ENCODE assay signal across 22 cellular contexts in genomic region chr2:236047886-236048540, GRCh38.
A peak's percentile ranks its signal among the peaks of the same experiment; 100 is the strongest.
DNase-seq lines count a peak whose midpoint lies in the region; ATAC-seq, FAIRE-seq and TF ChIP-seq lines count a peak whose summit lies in the region.
"Had no signal": no experiment of that assay in that cellular context is flagged by ENCODE, and none has a peak within 500 bp of the region (broad histone marks: within the 10 kb centered on the region; RNA-seq: fewer than 3 reads in every experiment).

No MANE protein-coding gene starts in this region.

- FAIRE-seq in HepG2 (lab: Jason Lieb, UNC): no peak
- FAIRE-seq: endothelial cell of umbilical vein had no signal

- H3K27ac ChIP-seq in HepG2 (ENCODE audit: extremely low read length, insufficient read depth, low read length): no peak overlapping the region
- H3K27ac ChIP-seq: cardiac muscle cell, heart right ventricle, KMS-11 had no signal

- TF ChIP-seq RAD21 in HepG2 (CRISPR knock-in tag; IDR thresholded peaks at IDR 0.05): no peak

- TF ChIP-seq POLR2A in HepG2 (IDR thresholded peaks at IDR 0.05; ENCODE audit: insufficient read depth in 1 of 2, low read depth in 2 of 2, low read length in 2 of 2): no peak

- intact Hi-C loops in HepG2 (cut with micrococcal nuclease; ENCODE audit: unreplicated experiment): no loop called here

- ATAC-seq in HepG2: no peak
- no peak for ATAC-seq in naive thymus-derived CD8-positive, alpha-beta T cell
- ATAC-seq: activated CD4-positive, CD25-positive, alpha-beta regulatory T cell treated with anti-CD3 and anti-CD28 coated beads, Interleukin-2, amount 50 U/mL, for 24 hours; activated CD8-positive, alpha-beta T cell treated with anti-CD3 and anti-CD28 coated beads, Interleukin-2, amount 10 ng/mL, durations not matched to agents 7 days and 5 days; heart right ventricle; Right ventricle myocardium inferior had no signal

- H2AFZ ChIP-seq in HepG2 (ENCODE audit: low read length): no peak overlapping the region

- H4K20me1 ChIP-seq in HepG2 (ENCODE audit: insufficient read depth, low read length): no peaks in the 10 kb centered on the region; the same call in 1 of the 2 replicates

- CTCF ChIA-PET in HepG2 (lab: Yijun Ruan, JAX; ENCODE audit: low intra/inter-chr PET ratio, low total read pairs): no interaction called here

- H3K27me3 Mint-ChIP-seq in naive thymus-derived CD8-positive, alpha-beta T cell: peaks cover 2 to 26% (median 4%) of the 10 kb centered on the region in 5 donors

- H3K36me3 ChIP-seq in HepG2 (replicated peaks in 1 of 2; ENCODE audit: control insufficient read depth in 1 of 2, insufficient read depth in 2 of 2, low read length in 2 of 2): peaks cover 9 to 28% of the 10 kb centered on the region in 2 experiments

- no peaks in the 10 kb centered on the region for H3K79me2 ChIP-seq in HepG2 (ENCODE audit: insufficient read depth, low read length)

- WGBS in HepG2 (ENCODE audit: low lambda C conversion rate): 82% methylated on average over 10 of the region's 10 CpGs

- no peak overlapping the region for H3K4me3 ChIP-seq in HepG2 (replicated peaks in 1 of 3; ENCODE audit: insufficient read depth in 1 of 3, low read depth in 2 of 3, low read length in 3 of 3)
- H3K4me3 ChIP-seq: cardiac muscle cell, heart right ventricle had no signal

- no peak overlapping the region for H3K4me2 ChIP-seq in HepG2 (ENCODE audit: low read depth, low read length)
- H3K4me2 ChIP-seq: KMS-11 had no signal

- peak; percentile 45 for DNase-seq in COLO668 (lab: John Stamatoyannopoulos, UW; ENCODE audit: unreplicated experiment)
- peak; percentile 26 for DNase-seq in HuH-7.5 (ENCODE audit: low spot score)
- peak; percentile 1 for DNase-seq in SW480 (ENCODE audit: low spot score)
- peak; percentile 47 for DNase-seq in HepG2 (ENCODE audit: low spot score)
- DNase-seq in GDM1 (lab: John Stamatoyannopoulos, UW): no peak
- DNase-seq in retina: no peak
- DNase-seq in naive thymus-derived CD8-positive, alpha-beta T cell: no peak
- DNase-seq in activated CD4-positive, alpha-beta T cell treated with anti-CD3 and anti-CD28 coated beads, Interleukin-2, amount 50 U/mL, for 48 hours: no peak
- DNase-seq: activated CD8-positive, alpha-beta T cell treated with anti-CD3 and anti-CD28 coated beads, Interleukin-2, amount 10 ng/mL, durations not matched to agents 7 days and 5 days; activated naive CD4-positive, alpha-beta T cell; activated T-cell treated with anti-CD3 and anti-CD28 coated beads, Interleukin-2, amount 50 U/mL, for 1 hour; dermis blood vessel endothelial cell; heart right ventricle; immature natural killer cell; NCI-H2081 treated with DMSO at 0.1 percent for 48 hours; SW 1271 had no signal

- peaks cover 0 to 4% (median 0%) of the 10 kb centered on the region in 9 donors for H3K9me3 Mint-ChIP-seq in naive thymus-derived CD8-positive, alpha-beta T cell
- H3K9me3 Mint-ChIP-seq: immature natural killer cell, neural crest cell had no signal

- H3K27ac Mint-ChIP-seq in naive thymus-derived CD8-positive, alpha-beta T cell: no peak overlapping the region
- H3K27ac Mint-ChIP-seq: activated CD8-positive, alpha-beta T cell treated with anti-CD3 and anti-CD28 coated beads, Interleukin-2, amount 10 ng/mL, durations not matched to agents 7 days and 5 days had no signal

- H3K4me1 ChIP-seq in HepG2 (ENCODE audit: insufficient read depth, low read length): no peaks in the 10 kb centered on the region
- H3K4me1 ChIP-seq: heart right ventricle had no signal

- H3K36me3 Mint-ChIP-seq in naive thymus-derived CD8-positive, alpha-beta T cell: no peaks in the 10 kb centered on the region

- TF ChIP-seq CTCF in HepG2 (CRISPR knock-in tag; IDR thresholded peaks at IDR 0.05): no peak

- no peaks in the 10 kb centered on the region for H3K9me3 ChIP-seq in HepG2 (ENCODE audit: low read length)
- H3K9me3 ChIP-seq: heart right ventricle had no signal

- TF ChIP-seq EP300 in HepG2 (IDR thresholded peaks at IDR 0.05; ENCODE audit: low read depth in 2 of 2, low read length in 2 of 2) (no peak), HepG2 (CRISPR knock-in tag; IDR thresholded peaks at IDR 0.05; ENCODE audit: borderline replicate concordance) (no peak)

- H3K27me3 ChIP-seq in HepG2 (ENCODE audit: control insufficient read depth in 1 of 2, insufficient read depth in 2 of 2, low read length in 2 of 2): no peaks in the 10 kb centered on the region
- H3K27me3 ChIP-seq: cardiac muscle cell, heart right ventricle had no signal

- POLR2A ChIA-PET in HepG2 (lab: Yijun Ruan, JAX): no interaction called here
- POLR2A ChIA-PET in naive thymus-derived CD8-positive, alpha-beta T cell (lab: Charles Lee): no interaction called here

- H3K9ac ChIP-seq in HepG2 (ENCODE audit: insufficient read depth, low read depth, low read length): no peak overlapping the region
- H3K9ac ChIP-seq: KMS-11 had no signal

- H3K4me3 Mint-ChIP-seq in naive thymus-derived CD8-positive, alpha-beta T cell: no peak overlapping the region
- H3K4me3 Mint-ChIP-seq: activated CD8-positive, alpha-beta T cell treated with anti-CD3 and anti-CD28 coated beads, Interleukin-2, amount 10 ng/mL, durations not matched to agents 7 days and 5 days; immature natural killer cell; neural crest cell had no signal

- in situ Hi-C loops in HepG2 (cut with HindIII; ENCODE audit: extremely low pct_ligation_motif_present, low pct_unique_long_range_greater_than_20kb): no loop called here

- peaks cover 0 to 3% (median under 1%) of the 10 kb centered on the region in 4 donors for H3K4me1 Mint-ChIP-seq in naive thymus-derived CD8-positive, alpha-beta T cell

- BruUV-seq in HepG2 (replicated peaks; lab: Mats Ljungman, UMichigan): no TSS peak

TF ChIP-seq in HepG2, 621 proteins besides CTCF, POLR2A, EP300 and RAD21 (continues in another document):
- TF ChIP-seq, protein P1, sequence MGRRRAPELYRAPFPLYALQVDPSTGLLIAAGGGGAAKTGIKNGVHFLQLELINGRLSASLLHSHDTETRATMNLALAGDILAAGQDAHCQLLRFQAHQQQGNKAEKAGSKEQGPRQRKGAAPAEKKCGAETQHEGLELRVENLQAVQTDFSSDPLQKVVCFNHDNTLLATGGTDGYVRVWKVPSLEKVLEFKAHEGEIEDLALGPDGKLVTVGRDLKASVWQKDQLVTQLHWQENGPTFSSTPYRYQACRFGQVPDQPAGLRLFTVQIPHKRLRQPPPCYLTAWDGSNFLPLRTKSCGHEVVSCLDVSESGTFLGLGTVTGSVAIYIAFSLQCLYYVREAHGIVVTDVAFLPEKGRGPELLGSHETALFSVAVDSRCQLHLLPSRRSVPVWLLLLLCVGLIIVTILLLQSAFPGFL (CRISPR knock-in tag; IDR thresholded peaks at IDR 0.05): no peak
- no peak for TF ChIP-seq HMGA1 (CRISPR knock-in tag; conservative IDR thresholded peaks at IDR 0.05)
- no peak for TF ChIP-seq DPF2 (CRISPR knock-in tag; IDR thresholded peaks at IDR 0.05; ENCODE audit: borderline replicate concordance, low read depth)
- TF ChIP-seq ZNF24 (IDR thresholded peaks at IDR 0.05): no peak
- TF ChIP-seq, protein P2, sequence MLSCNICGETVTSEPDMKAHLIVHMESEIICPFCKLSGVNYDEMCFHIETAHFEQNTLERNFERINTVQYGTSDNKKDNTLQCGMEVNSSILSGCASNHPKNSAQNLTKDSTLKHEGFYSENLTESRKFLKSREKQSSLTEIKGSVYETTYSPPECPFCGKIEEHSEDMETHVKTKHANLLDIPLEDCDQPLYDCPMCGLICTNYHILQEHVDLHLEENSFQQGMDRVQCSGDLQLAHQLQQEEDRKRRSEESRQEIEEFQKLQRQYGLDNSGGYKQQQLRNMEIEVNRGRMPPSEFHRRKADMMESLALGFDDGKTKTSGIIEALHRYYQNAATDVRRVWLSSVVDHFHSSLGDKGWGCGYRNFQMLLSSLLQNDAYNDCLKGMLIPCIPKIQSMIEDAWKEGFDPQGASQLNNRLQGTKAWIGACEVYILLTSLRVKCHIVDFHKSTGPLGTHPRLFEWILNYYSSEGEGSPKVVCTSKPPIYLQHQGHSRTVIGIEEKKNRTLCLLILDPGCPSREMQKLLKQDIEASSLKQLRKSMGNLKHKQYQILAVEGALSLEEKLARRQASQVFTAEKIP (CRISPR knock-in tag; IDR thresholded peaks at IDR 0.05; ENCODE audit: borderline replicate concordance): no peak
- 0 out of 2 replicates have a peak, but pooled peaks have one; percentile 25 for TF ChIP-seq FOXA3 (CRISPR knock-in tag; IDR thresholded peaks at IDR 0.05)
- TF ChIP-seq, protein P3, sequence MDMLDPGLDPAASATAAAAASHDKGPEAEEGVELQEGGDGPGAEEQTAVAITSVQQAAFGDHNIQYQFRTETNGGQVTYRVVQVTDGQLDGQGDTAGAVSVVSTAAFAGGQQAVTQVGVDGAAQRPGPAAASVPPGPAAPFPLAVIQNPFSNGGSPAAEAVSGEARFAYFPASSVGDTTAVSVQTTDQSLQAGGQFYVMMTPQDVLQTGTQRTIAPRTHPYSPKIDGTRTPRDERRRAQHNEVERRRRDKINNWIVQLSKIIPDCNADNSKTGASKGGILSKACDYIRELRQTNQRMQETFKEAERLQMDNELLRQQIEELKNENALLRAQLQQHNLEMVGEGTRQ (IDR thresholded peaks at IDR 0.05; ENCODE audit: low read depth, low read length): no peak
- TF ChIP-seq, protein P3 (CRISPR knock-in tag; IDR thresholded peaks at IDR 0.05; ENCODE audit: borderline replicate concordance): no peak
- TF ChIP-seq FOSL2 (CRISPR knock-in tag; IDR thresholded peaks at IDR 0.05): peak; percentile 54; the same call in 1 of the 2 replicates
- 0 out of 2 replicates have a peak, but pooled peaks have one; percentile 11 for TF ChIP-seq RARA (CRISPR knock-in tag; IDR thresholded peaks at IDR 0.05)
- TF ChIP-seq ZC3H13 (CRISPR knock-in tag; IDR thresholded peaks at IDR 0.05): no peak
- TF ChIP-seq PBX3 (CRISPR knock-in tag; IDR thresholded peaks at IDR 0.05; ENCODE audit: borderline replicate concordance): no peak
- no peak for TF ChIP-seq ZNF619 (CRISPR knock-in tag; IDR thresholded peaks at IDR 0.05)
- TF ChIP-seq ZNF709 (CRISPR knock-in tag; IDR thresholded peaks at IDR 0.05): no peak

Comparison
In these comparisons a context has a peak if more than half of its experiments do, and no peak if none do; other contexts are left out.
1. DNase-seq: peak in COLO668 (single experiment), HuH-7.5 (single experiment), SW480 (single experiment) and HepG2 (single experiment); none in GDM1 (single experiment), retina (single experiment), naive thymus-derived CD8-positive, alpha-beta T cell (0 of 10) and activated CD4-positive, alpha-beta T cell treated with anti-CD3 and anti-CD28 coated beads, Interleukin-2, amount 50 U/mL, for 48 hours (0 of 2).